Comparison of ENCODE assay signal across 1 cellular context in the genomic region with DNA sequence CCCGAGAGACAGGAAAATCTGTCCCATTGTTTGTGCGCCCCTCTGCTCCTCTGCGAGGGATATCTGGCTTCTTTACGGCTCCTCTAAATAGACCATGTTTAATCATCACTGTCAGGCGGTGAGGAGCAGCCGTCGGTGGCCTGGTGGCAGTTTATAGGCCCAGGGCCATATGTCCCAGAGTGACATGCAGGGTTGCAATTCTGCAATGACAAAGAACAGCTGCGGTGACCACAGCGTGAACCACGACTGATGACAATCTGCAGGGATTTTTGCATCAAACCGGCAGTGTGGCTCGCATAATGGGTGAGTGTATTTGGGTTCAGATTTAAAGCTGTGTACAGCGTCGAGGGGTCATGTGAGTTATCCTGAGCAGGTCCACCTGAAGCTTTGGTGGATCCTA.
TF ChIP-seq lines count a peak whose summit lies in the region.

No MANE protein-coding gene starts in this region.

TF ChIP-seq in K562, 482 proteins besides CTCF, POLR2A, EP300 and RAD21:
- TF ChIP-seq, protein P1, sequence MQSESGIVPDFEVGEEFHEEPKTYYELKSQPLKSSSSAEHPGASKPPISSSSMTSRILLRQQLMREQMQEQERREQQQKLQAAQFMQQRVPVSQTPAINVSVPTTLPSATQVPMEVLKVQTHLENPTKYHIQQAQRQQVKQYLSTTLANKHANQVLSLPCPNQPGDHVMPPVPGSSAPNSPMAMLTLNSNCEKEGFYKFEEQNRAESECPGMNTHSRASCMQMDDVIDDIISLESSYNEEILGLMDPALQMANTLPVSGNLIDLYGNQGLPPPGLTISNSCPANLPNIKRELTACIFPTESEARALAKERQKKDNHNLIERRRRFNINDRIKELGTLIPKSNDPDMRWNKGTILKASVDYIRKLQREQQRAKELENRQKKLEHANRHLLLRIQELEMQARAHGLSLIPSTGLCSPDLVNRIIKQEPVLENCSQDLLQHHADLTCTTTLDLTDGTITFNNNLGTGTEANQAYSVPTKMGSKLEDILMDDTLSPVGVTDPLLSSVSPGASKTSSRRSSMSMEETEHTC (IDR thresholded peaks at IDR 0.05) = no peak
- TF ChIP-seq CBX5 (IDR thresholded peaks at IDR 0.05; ENCODE audit: borderline replicate concordance, low read depth) (no peak), SRSF7 (optimal IDR thresholded peaks at IDR 0.05; ENCODE audit: low read depth, low read length) (no peak), POLR3G (IDR thresholded peaks at IDR 0.05; ENCODE audit: extremely low read depth, insufficient read length, insufficient replicate concordance) (no peak), CCAR2 (IDR thresholded peaks at IDR 0.05; ENCODE audit: low read depth, low read length) (no peak), CEBPG (CRISPR knock-in tag; IDR thresholded peaks at IDR 0.05) (no peak), CEBPG (tag; conservative IDR thresholded peaks at IDR 0.05 in 1 of 2, IDR thresholded peaks at IDR 0.05 in 1 of 2) (no peak)
- TF ChIP-seq, protein P2, sequence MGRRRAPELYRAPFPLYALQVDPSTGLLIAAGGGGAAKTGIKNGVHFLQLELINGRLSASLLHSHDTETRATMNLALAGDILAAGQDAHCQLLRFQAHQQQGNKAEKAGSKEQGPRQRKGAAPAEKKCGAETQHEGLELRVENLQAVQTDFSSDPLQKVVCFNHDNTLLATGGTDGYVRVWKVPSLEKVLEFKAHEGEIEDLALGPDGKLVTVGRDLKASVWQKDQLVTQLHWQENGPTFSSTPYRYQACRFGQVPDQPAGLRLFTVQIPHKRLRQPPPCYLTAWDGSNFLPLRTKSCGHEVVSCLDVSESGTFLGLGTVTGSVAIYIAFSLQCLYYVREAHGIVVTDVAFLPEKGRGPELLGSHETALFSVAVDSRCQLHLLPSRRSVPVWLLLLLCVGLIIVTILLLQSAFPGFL (CRISPR knock-in tag; IDR thresholded peaks at IDR 0.05) = no peak
- TF ChIP-seq, protein P3, sequence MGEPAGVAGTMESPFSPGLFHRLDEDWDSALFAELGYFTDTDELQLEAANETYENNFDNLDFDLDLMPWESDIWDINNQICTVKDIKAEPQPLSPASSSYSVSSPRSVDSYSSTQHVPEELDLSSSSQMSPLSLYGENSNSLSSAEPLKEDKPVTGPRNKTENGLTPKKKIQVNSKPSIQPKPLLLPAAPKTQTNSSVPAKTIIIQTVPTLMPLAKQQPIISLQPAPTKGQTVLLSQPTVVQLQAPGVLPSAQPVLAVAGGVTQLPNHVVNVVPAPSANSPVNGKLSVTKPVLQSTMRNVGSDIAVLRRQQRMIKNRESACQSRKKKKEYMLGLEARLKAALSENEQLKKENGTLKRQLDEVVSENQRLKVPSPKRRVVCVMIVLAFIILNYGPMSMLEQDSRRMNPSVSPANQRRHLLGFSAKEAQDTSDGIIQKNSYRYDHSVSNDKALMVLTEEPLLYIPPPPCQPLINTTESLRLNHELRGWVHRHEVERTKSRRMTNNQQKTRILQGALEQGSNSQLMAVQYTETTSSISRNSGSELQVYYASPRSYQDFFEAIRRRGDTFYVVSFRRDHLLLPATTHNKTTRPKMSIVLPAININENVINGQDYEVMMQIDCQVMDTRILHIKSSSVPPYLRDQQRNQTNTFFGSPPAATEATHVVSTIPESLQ (CRISPR knock-in tag; IDR thresholded peaks at IDR 0.05) = no peak
- TF ChIP-seq, protein P4, sequence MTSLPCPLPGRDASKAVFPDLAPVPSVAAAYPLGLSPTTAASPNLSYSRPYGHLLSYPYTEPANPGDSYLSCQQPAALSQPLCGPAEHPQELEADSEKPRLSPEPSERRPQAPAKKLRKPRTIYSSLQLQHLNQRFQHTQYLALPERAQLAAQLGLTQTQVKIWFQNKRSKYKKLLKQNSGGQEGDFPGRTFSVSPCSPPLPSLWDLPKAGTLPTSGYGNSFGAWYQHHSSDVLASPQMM (CRISPR knock-in tag; IDR thresholded peaks at IDR 0.05) = no peak
